11 cellular contexts compared by ENCODE assay signal in the genomic region with DNA sequence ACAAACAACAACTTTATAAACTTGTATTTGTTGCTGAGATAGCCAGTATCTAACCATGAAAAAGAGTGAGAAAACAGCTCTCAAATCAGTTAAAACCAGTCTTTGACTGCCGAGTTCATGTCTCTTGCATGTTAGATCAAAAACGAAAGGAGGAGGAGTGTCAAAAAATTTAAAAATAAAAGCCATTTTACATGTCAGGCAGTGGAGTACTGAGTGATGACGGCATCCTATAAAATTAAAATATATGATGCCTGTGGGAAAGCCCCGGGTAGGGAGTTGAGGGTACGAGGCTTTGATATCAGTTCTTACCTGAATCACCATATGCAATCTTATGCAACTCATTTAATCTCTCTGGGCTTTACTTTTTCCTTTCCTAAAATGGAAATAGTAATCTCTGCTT.
A peak's percentile ranks its signal among the peaks of the same experiment; 100 is the strongest.
DNase-seq lines count a peak whose midpoint lies in the region; ATAC-seq and TF ChIP-seq lines count a peak whose summit lies in the region.
"Had no signal": no experiment of that assay in that cellular context is flagged by ENCODE, and none has a peak within 500 bp of the region (broad histone marks: within the 10 kb centered on the region; RNA-seq: fewer than 3 reads in every experiment).

No MANE protein-coding gene starts in this region.

- no peak for TF ChIP-seq CTCF in breast epithelium (IDR thresholded peaks at IDR 0.05)

- peaks cover 71% of the 10 kb centered on the region for H3K36me3 ChIP-seq in CD8-positive, alpha-beta memory T cell (ENCODE audit: insufficient read depth, low read length)
- H3K36me3 ChIP-seq in Karpas-422 (ENCODE audit: insufficient read depth, low read length) (peaks cover 22% of the 10 kb centered on the region), breast epithelium (no peaks in the 10 kb centered on the region)
- peaks cover 43 to 73% (median 45%) of the 10 kb centered on the region in 3 experiments for H3K36me3 ChIP-seq in naive thymus-derived CD4-positive, alpha-beta T cell (ENCODE audit: control insufficient read depth in 2 of 3, insufficient read depth in 3 of 3, low read length in 3 of 3)

- no peaks in the 10 kb centered on the region for H3K27me3 ChIP-seq in CD8-positive, alpha-beta memory T cell (ENCODE audit: insufficient read depth, low read length, poor library complexity, severe bottlenecking)
- H3K27me3 ChIP-seq in Karpas-422 (ENCODE audit: low read length) = no peaks in the 10 kb centered on the region
- no peaks in the 10 kb centered on the region for H3K27me3 ChIP-seq in naive thymus-derived CD4-positive, alpha-beta T cell (ENCODE audit: control insufficient read depth in 2 of 2, insufficient read depth in 2 of 2, low read length in 2 of 2)
- no peaks in the 10 kb centered on the region for H3K27me3 ChIP-seq in breast epithelium
- H3K27me3 ChIP-seq: dorsolateral prefrontal cortex had no signal

- peaks cover 0 to 1% of the 10 kb centered on the region in 2 donors for H3K27me3 Mint-ChIP-seq in CD8-positive, alpha-beta memory T cell
- no peaks in the 10 kb centered on the region for H3K27me3 Mint-ChIP-seq in activated naive CD4-positive, alpha-beta T cell treated with anti-CD3 and anti-CD28 coated beads for 36 hours (ENCODE audit: low read depth)
- H3K27me3 Mint-ChIP-seq in naive thymus-derived CD4-positive, alpha-beta T cell = no peaks in the 10 kb centered on the region

- no peaks in the 10 kb centered on the region for H3K9me3 Mint-ChIP-seq in CD8-positive, alpha-beta memory T cell
- no peaks in the 10 kb centered on the region for H3K9me3 Mint-ChIP-seq in activated naive CD4-positive, alpha-beta T cell treated with anti-CD3 and anti-CD28 coated beads for 36 hours
- peaks cover 0 to 1% (median 0%) of the 10 kb centered on the region in 11 donors for H3K9me3 Mint-ChIP-seq in naive thymus-derived CD4-positive, alpha-beta T cell

- H3K4me1 ChIP-seq in CD8-positive, alpha-beta memory T cell (ENCODE audit: insufficient read depth, low read length) = peaks cover 99% of the 10 kb centered on the region
- H3K4me1 ChIP-seq in Karpas-422 (ENCODE audit: low read length) (peaks cover 79% of the 10 kb centered on the region), breast epithelium (peaks cover 13 to 15% of the 10 kb centered on the region in 2 donors)
- peaks cover 99 to 100% of the 10 kb centered on the region in 2 donors for H3K4me1 ChIP-seq in naive thymus-derived CD4-positive, alpha-beta T cell (ENCODE audit: control insufficient read depth in 2 of 2, insufficient read depth in 2 of 2, low read length in 2 of 2)

- no peak overlapping the region for H2AFZ ChIP-seq in Karpas-422 (ENCODE audit: low read length)

- peak overlapping the region; percentile 62 to 90 (median 77) for H3K4me3 Mint-ChIP-seq in CD8-positive, alpha-beta memory T cell
- H3K4me3 Mint-ChIP-seq in activated naive CD4-positive, alpha-beta T cell treated with anti-CD3 and anti-CD28 coated beads for 36 hours = peak overlapping the region; percentile 54
- peak overlapping the region; percentile 73 to 99 (median 79) for H3K4me3 Mint-ChIP-seq in naive thymus-derived CD4-positive, alpha-beta T cell

- intact Hi-C loops in activated naive CD4-positive, alpha-beta T cell treated with anti-CD3 and anti-CD28 coated beads for 36 hours (cut with micrococcal nuclease) = loop anchor here (1.0 to 5.0 kb wide), 5 partner anchors 48 to 418 kb away; no protein-coding TSS in a partner anchor
- intact Hi-C loops in naive thymus-derived CD4-positive, alpha-beta T cell (cut with micrococcal nuclease) = loop anchor here (1.0 to 10.0 kb wide), 4 partner anchors 180 to 435 kb away; no protein-coding TSS in a partner anchor
- intact Hi-C loops in posterior vena cava (cut with DNase I) (no loop called here), breast epithelium (cut with DNase I; ENCODE audit: low total_unique reads) (no loop called here)

- POLR2A ChIA-PET in CD8-positive, alpha-beta memory T cell (lab: Charles Lee) = interaction anchor here (1.4 to 1.5 kb wide), 2 partner anchors 13 to 50 kb away, joined by 4 to 5 read pairs; no protein-coding TSS in a partner anchor
- POLR2A ChIA-PET in naive thymus-derived CD4-positive, alpha-beta T cell (lab: Charles Lee) = interaction anchor here (1.2 to 23.5 kb wide), 10 partner anchors 10 to 226 kb away, joined by 3 to 560 read pairs (median 22); no protein-coding TSS in a partner anchor

- no peak for TF ChIP-seq POLR2A in breast epithelium (IDR thresholded peaks at IDR 0.05)

- H3K9me3 ChIP-seq in CD8-positive, alpha-beta memory T cell (ENCODE audit: low read length) = no peaks in the 10 kb centered on the region
- H3K9me3 ChIP-seq in Karpas-422 (ENCODE audit: low read length) (no peaks in the 10 kb centered on the region), breast epithelium (no peaks in the 10 kb centered on the region)
- no peaks in the 10 kb centered on the region for H3K9me3 ChIP-seq in naive thymus-derived CD4-positive, alpha-beta T cell (ENCODE audit: control insufficient read depth in 2 of 3, low read length in 3 of 3)

- peaks cover 100% of the 10 kb centered on the region in 3 donors for H3K4me1 Mint-ChIP-seq in CD8-positive, alpha-beta memory T cell
- peaks cover 95% of the 10 kb centered on the region for H3K4me1 Mint-ChIP-seq in activated naive CD4-positive, alpha-beta T cell treated with anti-CD3 and anti-CD28 coated beads for 36 hours (ENCODE audit: low read depth)
- H3K4me1 Mint-ChIP-seq in naive thymus-derived CD4-positive, alpha-beta T cell = peaks cover 77 to 100% (median 100%) of the 10 kb centered on the region in 7 donors

- peak in 3 of 5 donors; percentile 66 to 81 (median 72) for DNase-seq in CD8-positive, alpha-beta memory T cell
- DNase-seq in Karpas-422 (peak; percentile 75), DMS 273 treated with DMSO at 0.1 percent for 48 hours (lab: John Stamatoyannopoulos, UW) (no peak), NOMO-1 treated with dmso at 0.1 percent for 144 hours (lab: John Stamatoyannopoulos, UW; ENCODE audit: unreplicated experiment) (no peak), posterior vena cava (ENCODE audit: low spot score) (no peak), breast epithelium (ENCODE audit: low spot score in 2 of 2) (no peak)
- DNase-seq in activated naive CD4-positive, alpha-beta T cell treated with anti-CD3 and anti-CD28 coated beads for 36 hours = peak; percentile 77
- DNase-seq in naive thymus-derived CD4-positive, alpha-beta T cell = peak in 6 of 9 donors; percentile 75 to 91 (median 82)
- DNase-seq: C1 segment of cervical spinal cord, dorsolateral prefrontal cortex, NCI-H1048 had no signal

- CTCF ChIA-PET in CD8-positive, alpha-beta memory T cell (lab: Charles Lee) = interaction anchor here (1.4 to 2.2 kb wide), 2 partner anchors 12 to 180 kb away, joined by 3 to 6 read pairs; no protein-coding TSS in a partner anchor
- CTCF ChIA-PET in activated naive CD4-positive, alpha-beta T cell treated with anti-CD3 and anti-CD28 coated beads for 36 hours (lab: Charles Lee) = interaction anchor here (0.6 to 2.0 kb wide), 5 partner anchors 12 to 53 kb away, joined by 3 to 5 read pairs (median 3); no protein-coding TSS in a partner anchor
- CTCF ChIA-PET in naive thymus-derived CD4-positive, alpha-beta T cell (lab: Charles Lee) = interaction anchor here (2.9 to 3.2 kb wide), 2 partner anchors 48 to 159 kb away, joined by 8 to 11 read pairs; no protein-coding TSS in a partner anchor

- peak overlapping the region; percentile 69 for H3K9ac ChIP-seq in Karpas-422 (ENCODE audit: low read length)

- H3K4me3 ChIP-seq in CD8-positive, alpha-beta memory T cell (ENCODE audit: low read length) = no peak overlapping the region
- H3K4me3 ChIP-seq in Karpas-422 (ENCODE audit: low read length) = peak overlapping the region; percentile 42; the same call in 1 of the 2 replicates
- peak overlapping the region; percentile 25 for H3K4me3 ChIP-seq in naive thymus-derived CD4-positive, alpha-beta T cell (ENCODE audit: low read length)
- H3K4me3 ChIP-seq in breast epithelium = no peak overlapping the region
- H3K4me3 ChIP-seq: dorsolateral prefrontal cortex had no signal

- H3K79me2 ChIP-seq in Karpas-422 (ENCODE audit: low read length) = peaks cover 49% of the 10 kb centered on the region

- no peaks in the 10 kb centered on the region for H3K9me2 ChIP-seq in Karpas-422 (replicated peaks; ENCODE audit: insufficient read depth, low read length)

- peak; percentile 66 for ATAC-seq in naive thymus-derived CD4-positive, alpha-beta T cell

- H3K27ac ChIP-seq in CD8-positive, alpha-beta memory T cell (ENCODE audit: low read depth, low read length) = peak overlapping the region; percentile 56
- H3K27ac ChIP-seq in Karpas-422 (ENCODE audit: low read length) = peak overlapping the region; percentile 98
- peak overlapping the region; percentile 97 for H3K27ac ChIP-seq in naive thymus-derived CD4-positive, alpha-beta T cell (ENCODE audit: low read depth, low read length)
- H3K27ac ChIP-seq in breast epithelium = no peak overlapping the region
- H3K27ac ChIP-seq: dorsolateral prefrontal cortex had no signal

- H3K27ac Mint-ChIP-seq in CD8-positive, alpha-beta memory T cell = peak overlapping the region; percentile 87 to 99 (median 96)
- H3K27ac Mint-ChIP-seq in activated naive CD4-positive, alpha-beta T cell treated with anti-CD3 and anti-CD28 coated beads for 36 hours = peak overlapping the region; percentile 97
- H3K27ac Mint-ChIP-seq in naive thymus-derived CD4-positive, alpha-beta T cell = peak overlapping the region; percentile 88 to 100 (median 98)

- peak overlapping the region; percentile 76 for H3K4me2 ChIP-seq in Karpas-422 (ENCODE audit: low read depth, low read length, poor library complexity, severe bottlenecking)

- H3K36me3 Mint-ChIP-seq in CD8-positive, alpha-beta memory T cell = peaks cover 47 to 98% (median 67%) of the 10 kb centered on the region in 3 donors
- H3K36me3 Mint-ChIP-seq in activated naive CD4-positive, alpha-beta T cell treated with anti-CD3 and anti-CD28 coated beads for 36 hours (ENCODE audit: low read depth) = peaks cover 94% of the 10 kb centered on the region
- H3K36me3 Mint-ChIP-seq in naive thymus-derived CD4-positive, alpha-beta T cell = peaks cover 33 to 91% (median 82%) of the 10 kb centered on the region in 5 donors

- H4K20me1 ChIP-seq in Karpas-422 (ENCODE audit: insufficient read depth, low read depth, low read length) = peaks cover 12% of the 10 kb centered on the region; the same call in 1 of the 2 replicates

Comparison
In these comparisons a context has a peak if more than half of its experiments do, and no peak if none do; other contexts are left out.
1. DNase-seq: peak in CD8-positive, alpha-beta memory T cell (3 of 5), Karpas-422 (single experiment), activated naive CD4-positive, alpha-beta T cell treated with anti-CD3 and anti-CD28 coated beads for 36 hours (single experiment) and naive thymus-derived CD4-positive, alpha-beta T cell (6 of 9); none in DMS 273 treated with DMSO at 0.1 percent for 48 hours (single experiment), NOMO-1 treated with dmso at 0.1 percent for 144 hours (single experiment), posterior vena cava (single experiment) and breast epithelium (0 of 2).
2. H3K27ac ChIP-seq: peak in CD8-positive, alpha-beta memory T cell (single experiment), Karpas-422 (single experiment) and naive thymus-derived CD4-positive, alpha-beta T cell (single experiment); none in breast epithelium (0 of 2).
3. H3K4me3 ChIP-seq: peak in Karpas-422 (single experiment) and naive thymus-derived CD4-positive, alpha-beta T cell (single experiment); none in CD8-positive, alpha-beta memory T cell (single experiment) and breast epithelium (0 of 3).
4. intact Hi-C loops: an anchor here in activated naive CD4-positive, alpha-beta T cell treated with anti-CD3 and anti-CD28 coated beads for 36 hours (1.0 to 5.0 kb wide) and naive thymus-derived CD4-positive, alpha-beta T cell (1.0 to 10.0 kb wide); none called in posterior vena cava and breast epithelium.
5. Peak in every context shown above with its lines, with median percentiles within 50 percentile points of each other: H3K27ac Mint-ChIP-seq and H3K4me3 Mint-ChIP-seq.